1 cellular context compared by ENCODE assay signal in the genomic region with DNA sequence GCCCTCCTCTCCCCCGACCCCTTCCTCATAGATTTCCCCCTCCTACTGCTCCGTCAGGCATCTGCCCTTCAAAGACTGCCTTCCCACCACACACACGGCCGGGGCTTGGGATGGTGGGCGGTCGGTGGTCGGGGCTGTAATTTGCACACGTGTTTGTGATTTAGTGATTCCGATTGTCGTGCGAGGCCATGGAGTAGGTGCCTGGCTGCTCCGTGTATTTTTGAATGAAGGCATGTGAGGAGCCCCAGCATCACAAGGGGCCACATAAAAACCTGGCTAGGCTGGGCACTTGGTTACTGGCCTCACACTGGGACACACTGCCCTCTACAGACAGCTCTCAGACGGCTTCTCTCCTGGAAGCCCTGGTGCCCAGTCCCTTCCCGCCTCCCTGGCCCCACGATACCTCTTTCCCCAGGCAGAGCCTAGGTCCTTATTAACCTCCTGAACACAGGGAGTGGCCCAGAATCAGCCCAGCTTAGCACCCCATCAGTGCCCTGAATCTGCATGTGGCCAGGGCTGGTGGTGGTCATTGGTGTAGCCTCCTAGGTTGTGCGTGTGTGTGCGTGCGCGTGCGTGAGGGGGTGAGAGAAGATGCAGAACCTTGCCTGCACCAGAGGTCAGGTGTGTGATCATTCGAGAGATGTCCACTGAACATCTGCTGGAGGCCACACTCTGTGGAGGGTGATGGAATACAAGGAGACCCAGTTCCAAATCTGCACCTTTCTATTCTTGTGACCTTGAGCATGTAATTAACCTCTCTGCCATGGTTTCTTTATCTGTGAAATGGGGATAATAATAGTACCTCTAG.
TF ChIP-seq lines count a peak whose summit lies in the region.

No MANE protein-coding gene starts in this region.

TF ChIP-seq in GM23338, 12 proteins besides CTCF, POLR2A, EP300 and RAD21 (continued from another document):
- TF ChIP-seq, protein P1, sequence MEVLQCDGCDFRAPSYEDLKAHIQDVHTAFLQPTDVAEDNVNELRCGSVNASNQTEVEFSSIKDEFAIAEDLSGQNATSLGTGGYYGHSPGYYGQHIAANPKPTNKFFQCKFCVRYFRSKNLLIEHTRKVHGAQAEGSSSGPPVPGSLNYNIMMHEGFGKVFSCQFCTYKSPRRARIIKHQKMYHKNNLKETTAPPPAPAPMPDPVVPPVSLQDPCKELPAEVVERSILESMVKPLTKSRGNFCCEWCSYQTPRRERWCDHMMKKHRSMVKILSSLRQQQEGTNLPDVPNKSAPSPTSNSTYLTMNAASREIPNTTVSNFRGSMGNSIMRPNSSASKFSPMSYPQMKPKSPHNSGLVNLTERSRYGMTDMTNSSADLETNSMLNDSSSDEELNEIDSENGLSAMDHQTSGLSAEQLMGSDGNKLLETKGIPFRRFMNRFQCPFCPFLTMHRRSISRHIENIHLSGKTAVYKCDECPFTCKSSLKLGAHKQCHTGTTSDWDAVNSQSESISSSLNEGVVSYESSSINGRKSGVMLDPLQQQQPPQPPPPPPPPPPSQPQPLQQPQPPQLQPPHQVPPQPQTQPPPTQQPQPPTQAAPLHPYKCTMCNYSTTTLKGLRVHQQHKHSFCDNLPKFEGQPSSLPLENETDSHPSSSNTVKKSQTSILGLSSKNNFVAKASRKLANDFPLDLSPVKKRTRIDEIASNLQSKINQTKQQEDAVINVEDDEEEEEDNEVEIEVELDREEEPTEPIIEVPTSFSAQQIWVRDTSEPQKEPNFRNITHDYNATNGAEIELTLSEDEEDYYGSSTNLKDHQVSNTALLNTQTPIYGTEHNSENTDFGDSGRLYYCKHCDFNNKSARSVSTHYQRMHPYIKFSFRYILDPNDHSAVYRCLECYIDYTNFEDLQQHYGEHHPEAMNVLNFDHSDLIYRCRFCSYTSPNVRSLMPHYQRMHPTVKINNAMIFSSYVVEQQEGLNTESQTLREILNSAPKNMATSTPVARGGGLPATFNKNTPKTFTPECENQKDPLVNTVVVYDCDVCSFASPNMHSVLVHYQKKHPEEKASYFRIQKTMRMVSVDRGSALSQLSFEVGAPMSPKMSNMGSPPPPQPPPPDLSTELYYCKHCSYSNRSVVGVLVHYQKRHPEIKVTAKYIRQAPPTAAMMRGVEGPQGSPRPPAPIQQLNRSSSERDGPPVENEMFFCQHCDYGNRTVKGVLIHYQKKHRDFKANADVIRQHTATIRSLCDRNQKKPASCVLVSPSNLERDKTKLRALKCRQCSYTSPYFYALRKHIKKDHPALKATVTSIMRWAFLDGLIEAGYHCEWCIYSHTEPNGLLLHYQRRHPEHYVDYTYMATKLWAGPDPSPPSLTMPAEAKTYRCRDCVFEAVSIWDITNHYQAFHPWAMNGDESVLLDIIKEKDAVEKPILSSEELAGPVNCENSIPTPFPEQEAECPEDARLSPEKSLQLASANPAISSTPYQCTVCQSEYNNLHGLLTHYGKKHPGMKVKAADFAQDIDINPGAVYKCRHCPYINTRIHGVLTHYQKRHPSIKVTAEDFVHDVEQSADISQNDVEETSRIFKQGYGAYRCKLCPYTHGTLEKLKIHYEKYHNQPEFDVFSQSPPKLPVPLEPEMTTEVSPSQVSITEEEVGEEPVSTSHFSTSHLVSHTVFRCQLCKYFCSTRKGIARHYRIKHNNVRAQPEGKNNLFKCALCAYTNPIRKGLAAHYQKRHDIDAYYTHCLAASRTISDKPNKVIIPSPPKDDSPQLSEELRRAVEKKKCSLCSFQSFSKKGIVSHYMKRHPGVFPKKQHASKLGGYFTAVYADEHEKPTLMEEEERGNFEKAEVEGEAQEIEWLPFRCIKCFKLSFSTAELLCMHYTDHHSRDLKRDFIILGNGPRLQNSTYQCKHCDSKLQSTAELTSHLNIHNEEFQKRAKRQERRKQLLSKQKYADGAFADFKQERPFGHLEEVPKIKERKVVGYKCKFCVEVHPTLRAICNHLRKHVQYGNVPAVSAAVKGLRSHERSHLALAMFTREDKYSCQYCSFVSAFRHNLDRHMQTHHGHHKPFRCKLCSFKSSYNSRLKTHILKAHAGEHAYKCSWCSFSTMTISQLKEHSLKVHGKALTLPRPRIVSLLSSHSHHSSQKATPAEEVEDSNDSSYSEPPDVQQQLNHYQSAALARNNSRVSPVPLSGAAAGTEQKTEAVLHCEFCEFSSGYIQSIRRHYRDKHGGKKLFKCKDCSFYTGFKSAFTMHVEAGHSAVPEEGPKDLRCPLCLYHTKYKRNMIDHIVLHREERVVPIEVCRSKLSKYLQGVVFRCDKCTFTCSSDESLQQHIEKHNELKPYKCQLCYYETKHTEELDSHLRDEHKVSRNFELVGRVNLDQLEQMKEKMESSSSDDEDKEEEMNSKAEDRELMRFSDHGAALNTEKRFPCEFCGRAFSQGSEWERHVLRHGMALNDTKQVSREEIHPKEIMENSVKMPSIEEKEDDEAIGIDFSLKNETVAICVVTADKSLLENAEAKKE (CRISPR knock-in tag; IDR thresholded peaks at IDR 0.05): no peak
- TF ChIP-seq JUNB (IDR thresholded peaks at IDR 0.05; ENCODE audit: unreplicated experiment) (no peak), ETS1 (IDR thresholded peaks at IDR 0.05) (0 out of 2 replicates have a peak, but pooled peaks have one; percentile 12), ZNF114 (CRISPR knock-in tag; IDR thresholded peaks at IDR 0.05) (no peak), EZH2 (IDR thresholded peaks at IDR 0.05; ENCODE audit: low read depth, unreplicated experiment) (no peak)
